8 cellular contexts compared by ENCODE assay signal in the genomic region with DNA sequence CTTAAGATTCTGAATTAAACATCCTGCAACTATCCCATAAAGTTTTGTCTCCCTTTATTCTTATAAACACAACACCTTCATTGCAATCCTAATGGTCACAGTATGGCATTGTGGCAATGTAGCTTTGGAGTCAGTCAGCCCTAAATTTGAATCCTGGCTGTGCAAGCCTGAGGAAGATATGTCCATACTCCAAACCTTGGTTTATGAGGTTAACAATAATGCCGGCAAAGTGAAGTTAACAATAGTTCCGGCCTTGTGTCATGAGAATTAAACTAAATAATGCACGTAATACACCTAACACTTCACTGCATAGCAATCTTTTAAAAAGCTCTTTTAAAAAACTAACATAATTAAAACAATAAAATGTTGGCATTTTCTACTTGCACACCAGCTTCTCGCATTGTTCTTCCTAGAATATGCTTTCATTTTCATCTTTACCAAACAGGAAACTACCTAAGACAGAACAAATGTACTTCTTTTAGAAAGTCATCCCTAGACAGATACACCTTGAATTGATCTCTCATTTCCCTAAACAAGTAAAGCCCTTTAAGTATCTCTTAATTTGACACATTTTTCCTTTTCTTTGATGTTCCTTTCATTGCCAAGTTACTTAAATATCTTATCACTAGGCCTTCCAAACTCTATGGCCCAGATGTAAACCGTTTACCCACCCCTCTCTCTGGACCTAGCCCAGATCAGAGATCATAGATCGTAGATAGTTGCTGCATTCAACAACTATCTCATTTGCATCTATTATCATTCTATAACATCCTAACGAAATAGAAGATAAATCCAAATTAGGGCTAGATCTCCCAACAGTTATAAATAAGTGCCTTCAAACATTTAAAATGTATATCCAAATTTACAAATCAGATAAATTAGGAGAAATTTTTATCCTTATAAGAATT.
DNase-seq lines count a peak whose midpoint lies in the region; ATAC-seq and TF ChIP-seq lines count a peak whose summit lies in the region.

No MANE protein-coding gene starts in this region.

- POLR2A ChIA-PET in PC-9 (lab: Charles Lee; ENCODE audit: unreplicated experiment) = no interaction called here

- TF ChIP-seq POLR2A in upper lobe of left lung (IDR thresholded peaks at IDR 0.05) = no peak

- no peak overlapping the region for H3K9ac ChIP-seq in BLaER1

- no peaks in the 10 kb centered on the region for H3K9me3 Mint-ChIP-seq in central memory CD8-positive, alpha-beta T cell

- H3F3A ChIP-seq in PC-9 (ENCODE audit: insufficient read depth, low read depth) = peaks cover 7% of the 10 kb centered on the region; the same call in 1 of the 2 replicates

- H4K20me1 ChIP-seq in BLaER1 = no peaks in the 10 kb centered on the region
- no peaks in the 10 kb centered on the region for H4K20me1 ChIP-seq in PC-9 (ENCODE audit: insufficient read depth)

- H3K4me3 Mint-ChIP-seq in central memory CD8-positive, alpha-beta T cell = peak overlapping the region; percentile 71

- H3K4me2 ChIP-seq in BLaER1 (peak overlapping the region; percentile 59), PC-9 (no peak overlapping the region)

- peaks cover 4% of the 10 kb centered on the region; the same call in 1 of the 2 replicates for H3K9me3 ChIP-seq in BLaER1
- no peaks in the 10 kb centered on the region for H3K9me3 ChIP-seq in upper lobe of left lung
- H3K9me3 ChIP-seq in PC-9 (ENCODE audit: insufficient read depth, low read depth) = no peaks in the 10 kb centered on the region

- H3K27me3 ChIP-seq in BLaER1 (no peaks in the 10 kb centered on the region), upper lobe of left lung (no peaks in the 10 kb centered on the region), PC-9 (ENCODE audit: insufficient read depth, low read depth) (no peaks in the 10 kb centered on the region)

- 34 to 36% methylated on average over 7 of the region's 7 CpGs for WGBS in upper lobe of left lung, 2 donors

- TF ChIP-seq CTCF in upper lobe of left lung (IDR thresholded peaks at IDR 0.05) = no peak
- no peak for TF ChIP-seq CTCF in PC-9 (conservative IDR thresholded peaks at IDR 0.05)

- peaks cover 24% of the 10 kb centered on the region for H3K79me2 ChIP-seq in PC-9 (ENCODE audit: low read depth)

- TF ChIP-seq EP300 in upper lobe of left lung (IDR thresholded peaks at IDR 0.05) = no peak

- ATAC-seq in GM19328 (IDR thresholded peaks at IDR 0.05; ENCODE audit: unreplicated experiment) = peak; percentile 63
- peak; percentile 75 for ATAC-seq in HG03196 (IDR thresholded peaks at IDR 0.05; ENCODE audit: unreplicated experiment)
- ATAC-seq in central memory CD8-positive, alpha-beta T cell (replicated peaks; ENCODE audit: extremely low read depth, poor library complexity, severe bottlenecking) = peak; percentile 70
- no peak for ATAC-seq in upper lobe of left lung (ENCODE audit: low FRiP score in 2 of 2)

- no TSS peak for BruUV-seq in PC-9 (replicated peaks; lab: Mats Ljungman, UMichigan)

- peaks cover 40% of the 10 kb centered on the region for H3K4me1 Mint-ChIP-seq in central memory CD8-positive, alpha-beta T cell

- no peaks in the 10 kb centered on the region for H3K27me3 Mint-ChIP-seq in central memory CD8-positive, alpha-beta T cell

- H3K27ac ChIP-seq in BLaER1 (no peak overlapping the region), upper lobe of left lung (peak overlapping the region; percentile 38 to 62 (median 51)), PC-9 (no peak overlapping the region)

- H3K4me1 ChIP-seq in BLaER1 (peaks cover 24% of the 10 kb centered on the region), upper lobe of left lung (peaks cover 45 to 55% (median 51%) of the 10 kb centered on the region in 4 donors), PC-9 (replicated peaks; ENCODE audit: insufficient read depth) (peaks cover 28% of the 10 kb centered on the region)

- no peak for DNase-seq in central memory CD8-positive, alpha-beta T cell (ENCODE audit: low spot score in 2 of 2)
- DNase-seq in upper lobe of left lung (no peak), NCI-H2029 (lab: John Stamatoyannopoulos, UW) (no peak), PC-9 (no peak)
- DNase-seq in stimulated activated CD4-positive, alpha-beta T cell treated with anti-CD3 and anti-CD28 coated beads, Interleukin-2, amount 100 ng/mL, for 24 hours = no peak

- no peak overlapping the region for H3K4me3 ChIP-seq in BLaER1
- H3K4me3 ChIP-seq in upper lobe of left lung = peak overlapping the region in 2 of 4 donors; percentile 14 to 30
- H3K4me3 ChIP-seq in PC-9 = no peak overlapping the region

- H3K36me3 ChIP-seq in BLaER1 = no peaks in the 10 kb centered on the region
- no peaks in the 10 kb centered on the region for H3K36me3 ChIP-seq in upper lobe of left lung
- H3K36me3 ChIP-seq in PC-9 (ENCODE audit: low read depth) = peaks cover 10% of the 10 kb centered on the region; the same call in 1 of the 2 replicates

- intact Hi-C loops in PC-9 (cut with micrococcal nuclease; ENCODE audit: unreplicated experiment) = no loop called here

- no peak overlapping the region for H2AFZ ChIP-seq in PC-9

- peak overlapping the region; percentile 85 for H3K27ac Mint-ChIP-seq in central memory CD8-positive, alpha-beta T cell (ENCODE audit: low read depth)

- peaks cover 2% of the 10 kb centered on the region for H3K36me3 Mint-ChIP-seq in central memory CD8-positive, alpha-beta T cell (ENCODE audit: insufficient read depth)

- H3K9me2 ChIP-seq in PC-9 (ENCODE audit: insufficient read depth) = no peaks in the 10 kb centered on the region

- CTCF ChIA-PET in PC-9 (lab: Charles Lee) = no interaction called here

Comparison
In these comparisons a context has a peak if more than half of its experiments do, and no peak if none do; other contexts are left out.
1. H3K27ac ChIP-seq: peak in upper lobe of left lung (4 of 4); none in BLaER1 (single experiment) and PC-9 (single experiment).
2. ATAC-seq: peak in GM19328 (single experiment), HG03196 (single experiment) and central memory CD8-positive, alpha-beta T cell (single experiment); none in upper lobe of left lung (0 of 2).